ENCODE assay signal across 12 cellular contexts in genomic region chr20:8005033-8005432, GRCh38.
"Had no signal": no experiment of that assay in that cellular context is flagged by ENCODE, and none has a peak within 500 bp of the region (broad histone marks: within the 10 kb centered on the region; RNA-seq: fewer than 3 reads in every experiment).

No MANE protein-coding gene starts in this region.

- DNase-seq: activated CD4-positive, alpha-beta T cell treated with anti-CD3 and anti-CD28 coated beads, Interleukin-2, amount 10 ng/mL, durations not matched to agents 7 days and 5 days; activated naive CD4-positive, alpha-beta T cell; activated naive CD8-positive, alpha-beta T cell treated with anti-CD3 and anti-CD28 coated beads, Interleukin-2, amount 10 ng/mL, durations not matched to agents 7 days and 5 days; cerebellar nuclear complex; effector CD8-positive, alpha-beta T cell; esophagus squamous epithelium; hippocampal formation; mesendoderm; nephron progenitor cell; sigmoid colon; stimulated activated CD4-positive, alpha-beta T cell treated with anti-CD3 and anti-CD28 coated beads, Interleukin-2, amount 100 ng/mL, for 24 hours; stomach had no signal
